ENCODE assay signal across 8 cellular contexts in the genomic region with DNA sequence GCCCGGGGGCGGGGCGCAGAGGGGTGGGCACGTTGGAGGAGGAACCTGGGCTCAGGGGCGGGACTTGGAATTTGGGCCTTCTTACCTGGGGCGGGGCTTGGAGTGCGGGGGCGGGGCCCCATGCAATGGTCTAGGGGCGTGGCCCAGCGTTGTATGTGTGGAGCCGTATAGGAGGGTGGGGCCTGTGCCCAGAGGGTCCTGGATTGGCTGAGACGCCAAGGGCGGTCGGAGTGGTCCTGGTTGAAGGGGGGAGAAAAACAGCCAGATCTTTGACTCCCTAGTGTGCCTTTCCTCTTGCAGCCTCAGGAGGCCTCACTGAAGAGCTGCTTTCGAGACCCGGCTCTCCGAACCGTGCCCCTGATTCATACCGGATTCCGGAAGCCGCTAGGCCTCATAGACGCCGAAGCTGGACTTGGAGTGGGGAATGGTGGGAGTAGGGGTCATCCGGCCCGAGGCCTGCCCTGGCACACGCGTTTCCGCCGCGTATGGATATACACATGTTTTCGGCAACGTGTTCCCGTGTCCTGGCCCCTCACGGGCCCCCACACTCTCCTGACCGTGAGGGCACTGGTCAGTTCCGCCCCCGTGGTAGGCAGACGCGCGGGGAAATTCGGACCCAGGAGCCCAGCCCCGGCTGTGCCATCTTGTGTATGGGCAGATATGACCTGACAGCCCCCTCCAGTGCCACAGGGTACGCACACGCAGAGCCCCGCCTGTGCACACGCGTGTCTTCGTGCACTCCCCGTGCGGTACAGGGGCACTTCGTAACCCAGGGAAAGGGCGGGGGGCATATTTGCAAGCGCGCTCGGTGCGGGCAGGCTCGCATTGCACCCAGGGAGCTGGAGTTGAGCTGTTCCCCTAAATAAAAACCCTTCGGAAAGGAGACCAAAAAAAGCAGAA. TPM values are rescaled to one million over a fixed set of nuclear protein-coding genes. Genes with fewer than 3 reads are reported as not detected.
DNase-seq lines count a peak whose midpoint lies in the region; ATAC-seq and TF ChIP-seq lines count a peak whose summit lies in the region.

No MANE protein-coding gene starts in this region.

- H3K4me2 ChIP-seq in fibroblast of lung (ENCODE audit: extremely low read depth, insufficient read depth, low read length): peak overlapping the region; percentile 100

- H3K9ac ChIP-seq in fibroblast of lung (ENCODE audit: insufficient read depth, low read length): peak overlapping the region; percentile 60

- H3K27me3 Mint-ChIP-seq in naive thymus-derived CD4-positive, alpha-beta T cell: peaks cover 0 to 12% (median 0%) of the 10 kb centered on the region in 5 donors
- H3K27me3 Mint-ChIP-seq in stimulated activated memory B cell treated with anti-CD40 and anti-IgM and Interleukin-4, amounts not matched to agents 10 μg/mL and 1 μg/mL and 100 μg/mL, for 72 hours: no peaks in the 10 kb centered on the region

- ATAC-seq in GM21576 (IDR thresholded peaks at IDR 0.05; ENCODE audit: unreplicated experiment): peak; percentile 60
- ATAC-seq in naive thymus-derived CD4-positive, alpha-beta T cell: peak; percentile 90
- peak; percentile 91 for ATAC-seq in stimulated activated memory B cell treated with anti-CD40 and anti-IgM and Interleukin-4, amounts not matched to agents 10 μg/mL and 1 μg/mL and 100 μg/mL, for 72 hours

- H3K4me1 ChIP-seq in fibroblast of lung (ENCODE audit: control insufficient read depth, extremely low read depth, insufficient read depth, low read length): peaks cover 6% of the 10 kb centered on the region
- peaks cover 15 to 18% of the 10 kb centered on the region in 2 donors for H3K4me1 ChIP-seq in naive thymus-derived CD4-positive, alpha-beta T cell (ENCODE audit: control insufficient read depth in 2 of 2, insufficient read depth in 2 of 2, low read length in 2 of 2)

- CTCF ChIA-PET in naive thymus-derived CD4-positive, alpha-beta T cell (lab: Charles Lee): interaction anchor here (0.5 to 1.4 kb wide), 3 partner anchors 23 to 139 kb away, joined by 3 to 5 read pairs (median 3); a partner anchor contains a TSS

- H3K4me1 Mint-ChIP-seq in naive thymus-derived CD4-positive, alpha-beta T cell: peaks cover 26 to 42% (median 31%) of the 10 kb centered on the region in 7 donors
- H3K4me1 Mint-ChIP-seq in stimulated activated memory B cell treated with anti-CD40 and anti-IgM and Interleukin-4, amounts not matched to agents 10 μg/mL and 1 μg/mL and 100 μg/mL, for 72 hours: peaks cover 36% of the 10 kb centered on the region

- peak overlapping the region; percentile 97 for H3K27ac ChIP-seq in KOPT-K1 (ENCODE audit: low read depth, low read length, poor library complexity, severe bottlenecking)
- peak overlapping the region; percentile 70 for H3K27ac ChIP-seq in fibroblast of lung (ENCODE audit: insufficient read depth, low read length)
- peak overlapping the region; percentile 86 for H3K27ac ChIP-seq in naive thymus-derived CD4-positive, alpha-beta T cell (ENCODE audit: low read depth, low read length)

- intact Hi-C loops in naive thymus-derived CD4-positive, alpha-beta T cell (cut with micrococcal nuclease): loop anchor here (1.0 to 5.0 kb wide), 16 partner anchors 10 to 1263 kb away; a partner anchor contains a TSS

- no peaks in the 10 kb centered on the region for H3K27me3 ChIP-seq in fibroblast of lung (ENCODE audit: control insufficient read depth, insufficient read depth, low read length)
- H3K27me3 ChIP-seq in naive thymus-derived CD4-positive, alpha-beta T cell (ENCODE audit: control insufficient read depth in 2 of 2, insufficient read depth in 2 of 2, low read length in 2 of 2): no peaks in the 10 kb centered on the region

- peak in 1 of 2 donors; percentile 13 for TF ChIP-seq CTCF in fibroblast of lung (conservative IDR thresholded peaks at IDR 0.05 in 1 of 2, IDR thresholded peaks at IDR 0.05 in 1 of 2; ENCODE audit: low read depth in 1 of 2, low read length in 2 of 2)

- H3K36me3 ChIP-seq in KOPT-K1 (ENCODE audit: insufficient read depth, low read length) (peaks cover 18% of the 10 kb centered on the region), fibroblast of lung (ENCODE audit: control insufficient read depth, insufficient read depth, low read length) (peaks cover 7% of the 10 kb centered on the region)
- H3K36me3 ChIP-seq in naive thymus-derived CD4-positive, alpha-beta T cell (ENCODE audit: control insufficient read depth in 2 of 3, insufficient read depth in 3 of 3, low read length in 3 of 3): peaks cover 3 to 27% (median 8%) of the 10 kb centered on the region in 3 experiments

- peaks cover 0 to 18% (median 8%) of the 10 kb centered on the region in 5 donors for H3K36me3 Mint-ChIP-seq in naive thymus-derived CD4-positive, alpha-beta T cell
- H3K36me3 Mint-ChIP-seq in stimulated activated memory B cell treated with anti-CD40 and anti-IgM and Interleukin-4, amounts not matched to agents 10 μg/mL and 1 μg/mL and 100 μg/mL, for 72 hours: peaks cover 16% of the 10 kb centered on the region

- H3K79me2 ChIP-seq in fibroblast of lung (ENCODE audit: control insufficient read depth, insufficient read depth, low read length): peaks cover 25% of the 10 kb centered on the region

- peak overlapping the region; percentile 85 to 95 (median 94) for H3K4me3 Mint-ChIP-seq in naive thymus-derived CD4-positive, alpha-beta T cell
- peak overlapping the region; percentile 73 for H3K4me3 Mint-ChIP-seq in stimulated activated memory B cell treated with anti-CD40 and anti-IgM and Interleukin-4, amounts not matched to agents 10 μg/mL and 1 μg/mL and 100 μg/mL, for 72 hours

- no peaks in the 10 kb centered on the region for H3K9me3 Mint-ChIP-seq in naive thymus-derived CD4-positive, alpha-beta T cell
- no peaks in the 10 kb centered on the region for H3K9me3 Mint-ChIP-seq in stimulated activated memory B cell treated with anti-CD40 and anti-IgM and Interleukin-4, amounts not matched to agents 10 μg/mL and 1 μg/mL and 100 μg/mL, for 72 hours

- peak; percentile 95 for DNase-seq in DMS53 (lab: John Stamatoyannopoulos, UW)
- DNase-seq in RKO (ENCODE audit: low spot score): peak; percentile 96
- peak; percentile 81 to 86 for DNase-seq in activated T-helper 1 cell treated with anti-CD3 and anti-CD28 coated beads, Interleukin-2, amount 50 U/mL, for 16 hours (ENCODE audit: low read depth in 1 of 2, low spot score in 1 of 2)
- DNase-seq in fibroblast of lung (ENCODE audit: low read depth in 2 of 2): peak; percentile 96
- DNase-seq in naive thymus-derived CD4-positive, alpha-beta T cell: peak; percentile 85 to 98 (median 97)

- H2AFZ ChIP-seq in fibroblast of lung (ENCODE audit: low read length): peak overlapping the region; percentile 63

- no peaks in the 10 kb centered on the region for H3K9me3 ChIP-seq in KOPT-K1 (ENCODE audit: insufficient read depth, low read length, poor library complexity, severe bottlenecking)
- no peaks in the 10 kb centered on the region for H3K9me3 ChIP-seq in fibroblast of lung (ENCODE audit: control insufficient read depth, insufficient read depth, low read depth, low read length)
- H3K9me3 ChIP-seq in naive thymus-derived CD4-positive, alpha-beta T cell (ENCODE audit: control insufficient read depth in 2 of 3, low read length in 3 of 3): no peaks in the 10 kb centered on the region

- H3K4me3 ChIP-seq in fibroblast of lung (replicated peaks in 1 of 4; ENCODE audit: control extremely low read depth in 1 of 4, insufficient read depth in 1 of 4, low read depth in 3 of 4, low read length in 4 of 4): peak overlapping the region; percentile 49 to 90 (median 75)
- peak overlapping the region; percentile 97 for H3K4me3 ChIP-seq in naive thymus-derived CD4-positive, alpha-beta T cell (ENCODE audit: low read length)

- H3K27ac Mint-ChIP-seq in naive thymus-derived CD4-positive, alpha-beta T cell: peak overlapping the region; percentile 76 to 95 (median 93)
- peak overlapping the region; percentile 89 for H3K27ac Mint-ChIP-seq in stimulated activated memory B cell treated with anti-CD40 and anti-IgM and Interleukin-4, amounts not matched to agents 10 μg/mL and 1 μg/mL and 100 μg/mL, for 72 hours

- H4K20me1 ChIP-seq in fibroblast of lung (ENCODE audit: control insufficient read depth, extremely low read depth, insufficient read depth, low read length): no peaks in the 10 kb centered on the region

- POLR2A ChIA-PET in naive thymus-derived CD4-positive, alpha-beta T cell (lab: Charles Lee): interaction anchor here (0.5 to 4.5 kb wide), 22 partner anchors 11 to 1080 kb away, joined by 3 to 82 read pairs (median 4); a partner anchor contains a TSS

RNA-seq across cellular contexts. Expression of a gene that starts 0.7 kb away (rescaled TPM):
- total RNA-seq in fibroblast of lung: 1.0 and 2.1 TPM in 2 replicates
- polyA plus RNA-seq in fibroblast of lung: 0.40 and 0.69 TPM in 2 replicates
- polyA plus RNA-seq in fibroblast of lung (2012): 8.4 and 10.5 TPM in 2 replicates
- polyA minus RNA-seq in fibroblast of lung (ENCODE audit: low replicate concordance): 4.0 and 4.7 TPM in 2 replicates
- total RNA-seq in naive thymus-derived CD4-positive, alpha-beta T cell: 10 to 100 TPM; 45.6 to 69.4 (median 60.0) TPM
- polyA plus RNA-seq in naive thymus-derived CD4-positive, alpha-beta T cell: under 1 TPM; 0.25 to 0.74 TPM

RNA-seq across cellular contexts. Expression of a gene that starts 9.2 kb away (rescaled TPM):
- total RNA-seq in fibroblast of lung: 0.17 and 0.51 TPM in 2 replicates
- 0.11 TPM in 1 of 2 replicates, not detected in the other for polyA plus RNA-seq in fibroblast of lung
- 0.15 and 0.17 TPM in 2 replicates for polyA plus RNA-seq in fibroblast of lung (2012)
- polyA minus RNA-seq in fibroblast of lung (ENCODE audit: low replicate concordance): not detected in 2 replicates
- total RNA-seq in naive thymus-derived CD4-positive, alpha-beta T cell: 1 to 10 TPM in 2 of 5 experiments, under 1 TPM in 3; 0.44 to 2.9 (median 0.58) TPM
- polyA plus RNA-seq in naive thymus-derived CD4-positive, alpha-beta T cell: under 1 TPM in 1 of 2 donors, not detected in 1; 0.30 TPM

RNA-seq across cellular contexts. Expression of a gene that starts 10.0 kb away (rescaled TPM):
- total RNA-seq in fibroblast of lung: 67.9 and 72.9 TPM in 2 replicates
- 41.2 and 53.5 TPM in 2 replicates for polyA plus RNA-seq in fibroblast of lung
- polyA plus RNA-seq in fibroblast of lung (2012): 70.0 and 91.6 TPM in 2 replicates
- 93.1 and 185 TPM in 2 replicates for polyA minus RNA-seq in fibroblast of lung (ENCODE audit: low replicate concordance)
- 100 to 1,000 TPM; 222 to 267 (median 228) TPM for total RNA-seq in naive thymus-derived CD4-positive, alpha-beta T cell
- 1,000 to 10,000 TPM in 1 of 2 donors, 100 to 1,000 TPM in 1; 933 to 1,232 TPM for polyA plus RNA-seq in naive thymus-derived CD4-positive, alpha-beta T cell

RNA-seq across cellular contexts. Expression of a gene that starts 49.6 kb away (rescaled TPM):
- total RNA-seq in fibroblast of lung: 34.2 and 60.1 TPM in 2 replicates
- polyA plus RNA-seq in fibroblast of lung: 92.6 and 129 TPM in 2 replicates
- 144 and 191 TPM in 2 replicates for polyA plus RNA-seq in fibroblast of lung (2012)
- polyA minus RNA-seq in fibroblast of lung (ENCODE audit: low replicate concordance): 131 and 196 TPM in 2 replicates
- total RNA-seq in naive thymus-derived CD4-positive, alpha-beta T cell: 10 to 100 TPM; 11.0 to 18.6 (median 13.8) TPM
- polyA plus RNA-seq in naive thymus-derived CD4-positive, alpha-beta T cell: 10 to 100 TPM; 31.8 to 37.0 TPM

RNA-seq across cellular contexts. Expression of a gene that starts 51.7 kb away (rescaled TPM):
- 7.4 and 11.9 TPM in 2 replicates for total RNA-seq in fibroblast of lung
- polyA plus RNA-seq in fibroblast of lung: 8.7 and 15.5 TPM in 2 replicates
- 34.3 and 46.2 TPM in 2 replicates for polyA plus RNA-seq in fibroblast of lung (2012)
- polyA minus RNA-seq in fibroblast of lung (ENCODE audit: low replicate concordance): 16.0 and 30.5 TPM in 2 replicates
- total RNA-seq in naive thymus-derived CD4-positive, alpha-beta T cell: 10 to 100 TPM; 35.0 to 74.9 (median 48.8) TPM
- 1 to 10 TPM; 1.4 to 3.7 TPM for polyA plus RNA-seq in naive thymus-derived CD4-positive, alpha-beta T cell

Comparison
In these comparisons a context has a peak if more than half of its experiments do, and no peak if none do; other contexts are left out.
1. Peak in every context shown above with its lines: DNase-seq, ATAC-seq, H3K4me3 ChIP-seq and H3K27ac ChIP-seq.
2. RNA of a gene that starts 0.7 kb away (total RNA-seq): 45.6 to 69.4 TPM in naive thymus-derived CD4-positive, alpha-beta T cell; 1.0 to 2.1 TPM in fibroblast of lung; every median in the first group is over 10 times any median in the second.